ENCODE assay signal across 2 cellular contexts in the genomic region with DNA sequence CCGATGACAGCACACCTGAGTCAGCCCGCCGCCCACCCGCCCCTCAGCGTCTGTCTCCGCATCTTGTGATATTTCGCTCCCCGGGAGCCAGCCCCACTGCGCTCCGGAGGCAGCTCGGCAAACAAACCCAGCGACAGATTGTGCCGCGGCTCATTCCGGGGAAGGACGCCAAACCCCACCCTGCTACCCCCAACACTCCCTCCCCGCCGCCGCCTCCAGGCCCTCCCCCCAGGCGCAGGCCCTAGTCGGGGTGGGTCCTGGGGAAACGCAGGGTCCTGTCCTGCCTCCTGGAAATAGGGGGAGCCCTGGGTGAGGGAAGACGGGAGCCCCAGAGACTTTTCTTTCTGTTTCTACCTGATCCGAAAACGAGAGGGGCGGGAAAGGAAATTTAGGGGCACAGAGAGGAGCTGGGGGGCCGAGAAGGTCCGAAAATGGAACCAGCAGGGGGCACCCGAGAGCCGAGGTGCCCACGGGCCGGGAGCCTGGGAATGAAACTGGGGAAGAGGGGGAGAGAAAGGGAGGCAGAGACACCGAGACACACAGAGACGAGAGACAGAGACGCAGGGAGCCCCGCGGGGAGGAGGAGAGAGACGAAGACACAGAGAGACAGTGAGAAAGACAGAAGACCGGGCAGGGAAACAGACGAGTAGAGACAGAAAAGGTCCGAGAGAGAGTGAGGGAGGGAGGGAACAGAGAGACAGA.
TF ChIP-seq lines count a peak whose summit lies in the region.

No MANE protein-coding gene starts in this region.

TF ChIP-seq in SK-N-SH, 30 proteins besides CTCF, POLR2A, EP300 and RAD21:
- no peak for TF ChIP-seq FOSL2 (IDR thresholded peaks at IDR 0.05; ENCODE audit: borderline replicate concordance, low read depth)
- TF ChIP-seq SMC3 (IDR thresholded peaks at IDR 0.05; ENCODE audit: low read depth, low read length) = peak; percentile 40

TF ChIP-seq in K562, 482 proteins besides CTCF, POLR2A, EP300 and RAD21 (continues in another document):
- TF ChIP-seq DMBX1 (CRISPR knock-in tag; IDR thresholded peaks at IDR 0.05; ENCODE audit: borderline replicate concordance) (no peak), ARHGAP35 (IDR thresholded peaks at IDR 0.05; ENCODE audit: partially characterized antibody) (peak; percentile 80), OTX1 (CRISPR knock-in tag; IDR thresholded peaks at IDR 0.05) (peak; percentile 49; the same call in 1 of the 2 replicates), FOXA1 (IDR thresholded peaks at IDR 0.05; ENCODE audit: borderline replicate concordance) (no peak), ZNF175 (CRISPR knock-in tag; IDR thresholded peaks at IDR 0.05; ENCODE audit: low read depth) (no peak), MTF1 (CRISPR knock-in tag; IDR thresholded peaks at IDR 0.05; ENCODE audit: borderline replicate concordance) (no peak), DACH1 (IDR thresholded peaks at IDR 0.05; ENCODE audit: partially characterized antibody) (no peak), GATAD2A (IDR thresholded peaks at IDR 0.05) (peak; percentile 35; the same call in 1 of the 2 replicates), POLR2G (IDR thresholded peaks at IDR 0.05; ENCODE audit: low read depth, low read length) (no peak), ZNF212 (CRISPR knock-in tag; IDR thresholded peaks at IDR 0.05) (no peak), HDAC2 (IDR thresholded peaks at IDR 0.05) (peak; percentile 25; the same call in 1 of the 2 replicates), SPI1 (IDR thresholded peaks at IDR 0.05; ENCODE audit: borderline replicate concordance, low read depth, low read length) (no peak), ILF3 (IDR thresholded peaks at IDR 0.05; ENCODE audit: borderline replicate concordance) (no peak), ZC3H11A (IDR thresholded peaks at IDR 0.05; ENCODE audit: low read depth, low read length) (no peak), ZKSCAN1 (IDR thresholded peaks at IDR 0.05; ENCODE audit: low read depth, low read length) (0 out of 2 replicates have a peak, but pooled peaks have one; percentile 19), KLF13 (tag; IDR thresholded peaks at IDR 0.05; ENCODE audit: borderline replicate concordance, low read depth) (no peak), ARID1B (IDR thresholded peaks at IDR 0.05) (peak; percentile 41), TCFL5 (CRISPR knock-in tag; conservative IDR thresholded peaks at IDR 0.05) (no peak), ZC3H8 (IDR thresholded peaks at IDR 0.05) (0 out of 2 replicates have a peak, but pooled peaks have one; percentile 82), TRIM24 (IDR thresholded peaks at IDR 0.05) (0 out of 4 replicates have a peak, but pooled peaks of 1 of the 2 experiments have one; percentile 15), TARDBP (IDR thresholded peaks at IDR 0.05) (0 out of 2 replicates have a peak, but pooled peaks have one; percentile 62), HDAC1 (IDR thresholded peaks at IDR 0.05) (peak in 1 of 2 experiments; percentile 66; a peak in 1 of 4 replicates), MCM5 (IDR thresholded peaks at IDR 0.05; ENCODE audit: low read depth) (no peak)
- TF ChIP-seq, protein P1, sequence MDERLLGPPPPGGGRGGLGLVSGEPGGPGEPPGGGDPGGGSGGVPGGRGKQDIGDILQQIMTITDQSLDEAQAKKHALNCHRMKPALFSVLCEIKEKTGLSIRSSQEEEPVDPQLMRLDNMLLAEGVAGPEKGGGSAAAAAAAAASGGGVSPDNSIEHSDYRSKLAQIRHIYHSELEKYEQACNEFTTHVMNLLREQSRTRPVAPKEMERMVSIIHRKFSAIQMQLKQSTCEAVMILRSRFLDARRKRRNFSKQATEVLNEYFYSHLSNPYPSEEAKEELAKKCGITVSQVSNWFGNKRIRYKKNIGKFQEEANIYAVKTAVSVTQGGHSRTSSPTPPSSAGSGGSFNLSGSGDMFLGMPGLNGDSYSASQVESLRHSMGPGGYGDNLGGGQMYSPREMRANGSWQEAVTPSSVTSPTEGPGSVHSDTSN (CRISPR knock-in tag; IDR thresholded peaks at IDR 0.05; ENCODE audit: low read depth) = no peak
- TF ChIP-seq, protein P1 (tag; conservative IDR thresholded peaks at IDR 0.05; ENCODE audit: low read depth) = no peak
- TF ChIP-seq, protein P2, sequence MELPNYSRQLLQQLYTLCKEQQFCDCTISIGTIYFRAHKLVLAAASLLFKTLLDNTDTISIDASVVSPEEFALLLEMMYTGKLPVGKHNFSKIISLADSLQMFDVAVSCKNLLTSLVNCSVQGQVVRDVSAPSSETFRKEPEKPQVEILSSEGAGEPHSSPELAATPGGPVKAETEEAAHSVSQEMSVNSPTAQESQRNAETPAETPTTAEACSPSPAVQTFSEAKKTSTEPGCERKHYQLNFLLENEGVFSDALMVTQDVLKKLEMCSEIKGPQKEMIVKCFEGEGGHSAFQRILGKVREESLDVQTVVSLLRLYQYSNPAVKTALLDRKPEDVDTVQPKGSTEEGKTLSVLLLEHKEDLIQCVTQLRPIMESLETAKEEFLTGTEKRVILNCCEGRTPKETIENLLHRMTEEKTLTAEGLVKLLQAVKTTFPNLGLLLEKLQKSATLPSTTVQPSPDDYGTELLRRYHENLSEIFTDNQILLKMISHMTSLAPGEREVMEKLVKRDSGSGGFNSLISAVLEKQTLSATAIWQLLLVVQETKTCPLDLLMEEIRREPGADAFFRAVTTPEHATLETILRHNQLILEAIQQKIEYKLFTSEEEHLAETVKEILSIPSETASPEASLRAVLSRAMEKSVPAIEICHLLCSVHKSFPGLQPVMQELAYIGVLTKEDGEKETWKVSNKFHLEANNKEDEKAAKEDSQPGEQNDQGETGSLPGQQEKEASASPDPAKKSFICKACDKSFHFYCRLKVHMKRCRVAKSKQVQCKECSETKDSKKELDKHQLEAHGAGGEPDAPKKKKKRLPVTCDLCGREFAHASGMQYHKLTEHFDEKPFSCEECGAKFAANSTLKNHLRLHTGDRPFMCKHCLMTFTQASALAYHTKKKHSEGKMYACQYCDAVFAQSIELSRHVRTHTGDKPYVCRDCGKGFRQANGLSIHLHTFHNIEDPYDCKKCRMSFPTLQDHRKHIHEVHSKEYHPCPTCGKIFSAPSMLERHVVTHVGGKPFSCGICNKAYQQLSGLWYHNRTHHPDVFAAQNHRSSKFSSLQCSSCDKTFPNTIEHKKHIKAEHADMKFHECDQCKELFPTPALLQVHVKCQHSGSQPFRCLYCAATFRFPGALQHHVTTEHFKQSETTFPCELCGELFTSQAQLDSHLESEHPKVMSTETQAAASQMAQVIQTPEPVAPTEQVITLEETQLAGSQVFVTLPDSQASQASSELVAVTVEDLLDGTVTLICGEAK (IDR thresholded peaks at IDR 0.05) = peak; percentile 63; the same call in 1 of the 2 replicates
- TF ChIP-seq, protein P2 (CRISPR knock-in tag; IDR thresholded peaks at IDR 0.05) = no peak
- TF ChIP-seq, protein P3, sequence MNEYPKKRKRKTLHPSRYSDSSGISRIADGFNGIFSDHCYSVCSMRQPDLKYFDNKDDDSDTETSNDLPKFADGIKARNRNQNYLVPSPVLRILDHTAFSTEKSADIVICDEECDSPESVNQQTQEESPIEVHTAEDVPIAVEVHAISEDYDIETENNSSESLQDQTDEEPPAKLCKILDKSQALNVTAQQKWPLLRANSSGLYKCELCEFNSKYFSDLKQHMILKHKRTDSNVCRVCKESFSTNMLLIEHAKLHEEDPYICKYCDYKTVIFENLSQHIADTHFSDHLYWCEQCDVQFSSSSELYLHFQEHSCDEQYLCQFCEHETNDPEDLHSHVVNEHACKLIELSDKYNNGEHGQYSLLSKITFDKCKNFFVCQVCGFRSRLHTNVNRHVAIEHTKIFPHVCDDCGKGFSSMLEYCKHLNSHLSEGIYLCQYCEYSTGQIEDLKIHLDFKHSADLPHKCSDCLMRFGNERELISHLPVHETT (CRISPR knock-in tag; conservative IDR thresholded peaks at IDR 0.05 in 1 of 2, IDR thresholded peaks at IDR 0.05 in 1 of 2) = no peak
- TF ChIP-seq, protein P4, sequence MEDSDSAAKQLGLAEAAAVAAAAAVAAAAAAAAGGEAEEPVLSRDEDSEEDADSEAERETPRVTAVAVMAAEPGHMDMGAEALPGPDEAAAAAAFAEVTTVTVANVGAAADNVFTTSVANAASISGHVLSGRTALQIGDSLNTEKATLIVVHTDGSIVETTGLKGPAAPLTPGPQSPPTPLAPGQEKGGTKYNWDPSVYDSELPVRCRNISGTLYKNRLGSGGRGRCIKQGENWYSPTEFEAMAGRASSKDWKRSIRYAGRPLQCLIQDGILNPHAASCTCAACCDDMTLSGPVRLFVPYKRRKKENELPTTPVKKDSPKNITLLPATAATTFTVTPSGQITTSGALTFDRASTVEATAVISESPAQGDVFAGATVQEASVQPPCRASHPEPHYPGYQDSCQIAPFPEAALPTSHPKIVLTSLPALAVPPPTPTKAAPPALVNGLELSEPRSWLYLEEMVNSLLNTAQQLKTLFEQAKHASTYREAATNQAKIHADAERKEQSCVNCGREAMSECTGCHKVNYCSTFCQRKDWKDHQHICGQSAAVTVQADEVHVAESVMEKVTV (CRISPR knock-in tag; IDR thresholded peaks at IDR 0.05) = peak; percentile 35; the same call in 1 of the 2 replicates
- TF ChIP-seq, protein P5, sequence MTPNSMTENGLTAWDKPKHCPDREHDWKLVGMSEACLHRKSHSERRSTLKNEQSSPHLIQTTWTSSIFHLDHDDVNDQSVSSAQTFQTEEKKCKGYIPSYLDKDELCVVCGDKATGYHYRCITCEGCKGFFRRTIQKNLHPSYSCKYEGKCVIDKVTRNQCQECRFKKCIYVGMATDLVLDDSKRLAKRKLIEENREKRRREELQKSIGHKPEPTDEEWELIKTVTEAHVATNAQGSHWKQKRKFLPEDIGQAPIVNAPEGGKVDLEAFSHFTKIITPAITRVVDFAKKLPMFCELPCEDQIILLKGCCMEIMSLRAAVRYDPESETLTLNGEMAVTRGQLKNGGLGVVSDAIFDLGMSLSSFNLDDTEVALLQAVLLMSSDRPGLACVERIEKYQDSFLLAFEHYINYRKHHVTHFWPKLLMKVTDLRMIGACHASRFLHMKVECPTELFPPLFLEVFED (CRISPR knock-in tag; conservative IDR thresholded peaks at IDR 0.05) = 0 out of 2 replicates have a peak, but pooled peaks have one; percentile 60
- TF ChIP-seq, protein P6, sequence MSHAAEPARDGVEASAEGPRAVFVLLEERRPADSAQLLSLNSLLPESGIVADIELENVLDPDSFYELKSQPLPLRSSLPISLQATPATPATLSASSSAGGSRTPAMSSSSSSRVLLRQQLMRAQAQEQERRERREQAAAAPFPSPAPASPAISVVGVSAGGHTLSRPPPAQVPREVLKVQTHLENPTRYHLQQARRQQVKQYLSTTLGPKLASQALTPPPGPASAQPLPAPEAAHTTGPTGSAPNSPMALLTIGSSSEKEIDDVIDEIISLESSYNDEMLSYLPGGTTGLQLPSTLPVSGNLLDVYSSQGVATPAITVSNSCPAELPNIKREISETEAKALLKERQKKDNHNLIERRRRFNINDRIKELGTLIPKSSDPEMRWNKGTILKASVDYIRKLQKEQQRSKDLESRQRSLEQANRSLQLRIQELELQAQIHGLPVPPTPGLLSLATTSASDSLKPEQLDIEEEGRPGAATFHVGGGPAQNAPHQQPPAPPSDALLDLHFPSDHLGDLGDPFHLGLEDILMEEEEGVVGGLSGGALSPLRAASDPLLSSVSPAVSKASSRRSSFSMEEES (CRISPR knock-in tag; IDR thresholded peaks at IDR 0.05) = no peak
- TF ChIP-seq, protein P7, sequence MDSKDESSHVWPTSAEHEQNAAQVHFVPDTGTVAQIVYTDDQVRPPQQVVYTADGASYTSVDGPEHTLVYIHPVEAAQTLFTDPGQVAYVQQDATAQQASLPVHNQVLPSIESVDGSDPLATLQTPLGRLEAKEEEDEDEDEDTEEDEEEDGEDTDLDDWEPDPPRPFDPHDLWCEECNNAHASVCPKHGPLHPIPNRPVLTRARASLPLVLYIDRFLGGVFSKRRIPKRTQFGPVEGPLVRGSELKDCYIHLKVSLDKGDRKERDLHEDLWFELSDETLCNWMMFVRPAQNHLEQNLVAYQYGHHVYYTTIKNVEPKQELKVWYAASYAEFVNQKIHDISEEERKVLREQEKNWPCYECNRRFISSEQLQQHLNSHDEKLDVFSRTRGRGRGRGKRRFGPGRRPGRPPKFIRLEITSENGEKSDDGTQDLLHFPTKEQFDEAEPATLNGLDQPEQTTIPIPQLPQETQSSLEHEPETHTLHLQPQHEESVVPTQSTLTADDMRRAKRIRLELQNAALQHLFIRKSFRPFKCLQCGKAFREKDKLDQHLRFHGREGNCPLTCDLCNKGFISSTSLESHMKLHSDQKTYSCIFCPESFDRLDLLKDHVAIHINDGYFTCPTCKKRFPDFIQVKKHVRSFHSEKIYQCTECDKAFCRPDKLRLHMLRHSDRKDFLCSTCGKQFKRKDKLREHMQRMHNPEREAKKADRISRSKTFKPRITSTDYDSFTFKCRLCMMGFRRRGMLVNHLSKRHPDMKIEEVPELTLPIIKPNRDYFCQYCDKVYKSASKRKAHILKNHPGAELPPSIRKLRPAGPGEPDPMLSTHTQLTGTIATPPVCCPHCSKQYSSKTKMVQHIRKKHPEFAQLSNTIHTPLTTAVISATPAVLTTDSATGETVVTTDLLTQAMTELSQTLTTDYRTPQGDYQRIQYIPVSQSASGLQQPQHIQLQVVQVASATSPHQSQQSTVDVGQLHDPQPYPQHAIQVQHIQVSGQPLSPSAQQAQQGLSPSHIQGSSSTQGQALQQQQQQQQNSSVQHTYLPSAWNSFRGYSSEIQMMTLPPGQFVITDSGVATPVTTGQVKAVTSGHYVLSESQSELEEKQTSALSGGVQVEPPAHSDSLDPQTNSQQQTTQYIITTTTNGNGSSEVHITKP (IDR thresholded peaks at IDR 0.05; ENCODE audit: partially characterized antibody) = peak; percentile 21
